1 cellular context compared by ENCODE assay signal in genomic region chr14:31360919-31361662, GRCh38.
TF ChIP-seq lines count a peak whose summit lies in the region.

No MANE protein-coding gene starts in this region.

TF ChIP-seq in endothelial cell of umbilical vein, 7 proteins besides CTCF, POLR2A, EP300 and RAD21:
- no peak for TF ChIP-seq EZH2 (IDR thresholded peaks at IDR 0.05; ENCODE audit: borderline replicate concordance, low read depth, low read length, severe bottlenecking)
- peak; percentile 55 for TF ChIP-seq JUN (IDR thresholded peaks at IDR 0.05; ENCODE audit: borderline replicate concordance, insufficient read depth, insufficient read length, low read depth)
- TF ChIP-seq POLR2AphosphoS5 (IDR thresholded peaks at IDR 0.05; ENCODE audit: insufficient read depth, low read depth, low read length) = no peak
- no peak for TF ChIP-seq MYC (IDR thresholded peaks at IDR 0.05; ENCODE audit: low read depth, low read length)
- no peak for TF ChIP-seq MAX (IDR thresholded peaks at IDR 0.05; ENCODE audit: insufficient read depth, insufficient read length)
- TF ChIP-seq GATA2 (IDR thresholded peaks at IDR 0.05; ENCODE audit: insufficient read depth, insufficient read length, low read depth, low read length) = no peak
- TF ChIP-seq FOS (IDR thresholded peaks at IDR 0.05; ENCODE audit: borderline replicate concordance, insufficient read depth, low read length) = peak; percentile 43
